In genomic region chr15:85343443-85343842, GRCh38 we compare ENCODE assay signal across 8 cellular contexts. TPM values are rescaled to one million over a fixed set of nuclear protein-coding genes. Genes with fewer than 3 reads are reported as not detected.
DNase-seq lines count a peak whose midpoint lies in the region; ATAC-seq and TF ChIP-seq lines count a peak whose summit lies in the region.
"Not testable (repeated sequence)": the region's sequence is repeated elsewhere in the genome, so short reads cannot be mapped to it uniquely, and the experiment has no call there.

No MANE protein-coding gene starts in this region.

- 47% methylated on average over 5 of the region's 5 CpGs for WGBS in suprapubic skin

- peaks cover 23% of the 10 kb centered on the region for H3K4me1 Mint-ChIP-seq in chondrocyte (ENCODE audit: low read depth)
- H3K4me1 Mint-ChIP-seq in memory B cell = peaks cover 12% of the 10 kb centered on the region

- not testable (repeated sequence) for H3K27ac ChIP-seq in HEK293 (ENCODE audit: extremely low read depth, low read depth, low read length)
- peak overlapping the region; percentile 55 for H3K27ac ChIP-seq in suprapubic skin

- not testable (repeated sequence) for H3K36me3 ChIP-seq in HEK293 (ENCODE audit: control insufficient read depth in 2 of 2, insufficient read depth in 1 of 2, low read length in 2 of 2); suprapubic skin

- DNase-seq in AG20443 (ENCODE audit: low spot score) = peak; percentile 46
- DNase-seq in NCI-H460 (ENCODE audit: extremely low read depth, low read depth) = peak; percentile 38
- peak; percentile 43 for DNase-seq in SW480 (ENCODE audit: low spot score)
- DNase-seq in chondrocyte (ENCODE audit: low spot score); memory B cell (ENCODE audit: low spot score in 2 of 2); suprapubic skin (ENCODE audit: low spot score in 2 of 2): not testable (repeated sequence)
- DNase-seq in fibroblast of the aortic adventitia (ENCODE audit: low read depth) = peak; percentile 96

- TF ChIP-seq POLR2A in suprapubic skin (IDR thresholded peaks at IDR 0.05) = not testable (repeated sequence)

- not testable (repeated sequence) for H3K4me3 ChIP-seq in HEK293 (ENCODE audit: low read depth, low read length); fibroblast of the aortic adventitia (ENCODE audit: low read depth, low read length); suprapubic skin

- H3K4me1 ChIP-seq in HEK293 (ENCODE audit: control insufficient read depth, insufficient read depth, low read length) (peaks cover 18% of the 10 kb centered on the region), suprapubic skin (peaks cover 18% of the 10 kb centered on the region)

- H3K4me3 Mint-ChIP-seq in chondrocyte (ENCODE audit: unreplicated experiment); memory B cell: not testable (repeated sequence)

- CTCF ChIA-PET in HEK293 (lab: Yijun Ruan, JAX) = not testable (repeated sequence)

- not testable (repeated sequence) for H3K9me3 Mint-ChIP-seq in chondrocyte (ENCODE audit: low read depth); memory B cell

- POLR2A ChIA-PET in HEK293 (lab: Yijun Ruan, JAX) = interaction anchor here (0.7 kb wide), 2 partner anchors 61 to 70 kb away, joined by 4 to 5 read pairs; no protein-coding TSS in a partner anchor

- not testable (repeated sequence) for TF ChIP-seq CTCF in HEK293 (tag by site-specific recombination; IDR thresholded peaks at IDR 0.05); chondrocyte (IDR thresholded peaks at IDR 0.05); fibroblast of the aortic adventitia (IDR thresholded peaks at IDR 0.05; ENCODE audit: insufficient read depth, low read length); suprapubic skin (IDR thresholded peaks at IDR 0.05)

- not testable (repeated sequence) for H3K27me3 Mint-ChIP-seq in chondrocyte (ENCODE audit: low read depth); memory B cell

- H3K27ac Mint-ChIP-seq in chondrocyte (ENCODE audit: unreplicated experiment) (peak overlapping the region; percentile 80), memory B cell (peak overlapping the region; percentile 31)

- H3K27me3 ChIP-seq in suprapubic skin = not testable (repeated sequence)

- not testable (repeated sequence) for H3K36me3 Mint-ChIP-seq in chondrocyte (ENCODE audit: low read depth); memory B cell

- TF ChIP-seq EP300 in suprapubic skin (IDR thresholded peaks at IDR 0.05) = not testable (repeated sequence)

- not testable (repeated sequence) for ATAC-seq in memory B cell (ENCODE audit: low read depth)

- H3K9me3 ChIP-seq in HEK293 (ENCODE audit: control insufficient read depth, insufficient read depth, low read depth, low read length); suprapubic skin: not testable (repeated sequence)

TF ChIP-seq in HEK293, 187 proteins besides CTCF, POLR2A, EP300 and RAD21:
- TF ChIP-seq PRDM10 (tag by site-specific recombination; IDR thresholded peaks at IDR 0.05) = peak; percentile 2; the same call in 1 of the 2 replicates
- peak; percentile 2; the same call in 1 of the 2 replicates for TF ChIP-seq ZNF18 (tag by site-specific recombination; IDR thresholded peaks at IDR 0.05)
- peak; percentile 37 for TF ChIP-seq ZNF335 (tag by site-specific recombination; conservative IDR thresholded peaks at IDR 0.05)

RNA-seq across cellular contexts. Expression of gene AKAP13, which starts 37.0 kb away (rescaled TPM):
- 24.5 and 31.4 TPM in 2 replicates for total RNA-seq in NCI-H460 (2014; rRNA removed; shearing (Covaris generic))
- 10.2 and 12.7 TPM in 2 replicates for polyA plus RNA-seq in NCI-H460 (2014; cell fraction: nucleus; rRNA removed)
- total RNA-seq in chondrocyte (80.6 to 134 TPM (median 81.3 TPM) in 3 replicates), fibroblast of the aortic adventitia (ENCODE audit: low replicate concordance) (87.7 and 89.9 TPM in 2 replicates), suprapubic skin (100 to 1,000 TPM; 124 to 249 (median 163) TPM)
